Comparison of ENCODE assay signal across 1 cellular context in genomic region chrX:145848451-145848850, GRCh38.
TF ChIP-seq lines count a peak whose summit lies in the region.

No MANE protein-coding gene starts in this region.

TF ChIP-seq in H1, 55 proteins besides CTCF, POLR2A, EP300 and RAD21 (continued from another document):
- TF ChIP-seq RFX5 (IDR thresholded peaks at IDR 0.05; ENCODE audit: borderline replicate concordance, low read depth, low read length): no peak
- 0 out of 2 replicates have a peak, but pooled peaks have one; percentile 26 for TF ChIP-seq TEAD4 (IDR thresholded peaks at IDR 0.05; ENCODE audit: low read depth, low read length)
- no peak for TF ChIP-seq SP1 (IDR thresholded peaks at IDR 0.05; ENCODE audit: low read depth, low read length)
